In the genomic region with DNA sequence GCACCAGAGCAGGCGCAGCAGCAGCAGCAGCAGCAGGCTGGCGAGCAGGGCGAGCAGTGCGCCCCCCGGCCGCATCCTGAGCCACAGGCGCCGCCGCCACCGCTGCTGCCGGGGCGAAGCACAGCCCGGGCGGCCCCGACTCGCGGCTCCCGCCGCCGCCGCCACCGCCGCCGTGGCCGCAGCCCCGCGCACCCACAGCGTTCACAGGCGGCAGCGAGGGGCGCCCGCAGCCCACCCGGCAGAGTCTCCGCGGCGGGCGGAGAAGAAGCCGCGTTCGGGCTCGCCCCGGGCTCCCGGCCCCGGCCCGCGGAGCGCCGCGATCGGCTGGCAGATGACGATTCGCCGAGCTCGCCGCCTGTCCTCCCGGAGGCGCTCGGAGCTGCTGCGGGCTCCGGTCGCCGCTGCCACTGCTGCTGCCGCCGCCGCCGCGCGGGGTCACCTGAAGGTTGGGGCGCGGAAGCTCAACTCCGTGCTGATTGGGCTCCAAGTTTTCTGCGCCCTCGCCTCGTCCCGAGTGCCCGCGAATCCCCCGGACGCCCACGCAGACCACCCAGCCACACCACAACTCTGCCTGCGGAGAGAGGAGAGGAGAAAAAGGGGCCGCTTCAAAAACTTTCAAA, we compare ENCODE assay signal across 8 cellular contexts. TPM values are rescaled to one million over a fixed set of nuclear protein-coding genes. Genes with fewer than 3 reads are reported as not detected.
DNase-seq lines count a peak whose midpoint lies in the region; ATAC-seq and TF ChIP-seq lines count a peak whose summit lies in the region.

Gene ST8SIA6, minus strand, starts transcription at position 415 of the 620 bp plus-strand sequence. Its CDS starts 340 bp downstream, at position 75.

- no peak within 1 kb of the TSS for H3K9ac ChIP-seq in MM.1S (ENCODE audit: low read length)

- CTCF ChIA-PET in CD4-positive, alpha-beta memory T cell (lab: Charles Lee; ENCODE audit: partially characterized antibody), result interaction anchor here (0.6 to 1.7 kb wide), 4 partner anchors 19 to 503 kb away, joined by 3 to 7 read pairs (median 4); no protein-coding TSS in a partner anchor

- H3K4me3 ChIP-seq in CD4-positive, alpha-beta memory T cell (ENCODE audit: low read length in 2 of 2), result peak within 1 kb of the TSS; percentile 27 to 56
- H3K4me3 ChIP-seq in MM.1S (ENCODE audit: low read length), result peak within 1 kb of the TSS; percentile 54
- H3K4me3 ChIP-seq in osteoblast (ENCODE audit: insufficient read depth, low read length), result peak within 1 kb of the TSS; percentile 67
- peak within 1 kb of the TSS; percentile 44 to 48 for H3K4me3 ChIP-seq in vagina

- no peaks in the 10 kb centered on the region for H4K20me1 ChIP-seq in MM.1S (ENCODE audit: insufficient read depth, low read length)
- H4K20me1 ChIP-seq in osteoblast (ENCODE audit: insufficient read depth, low read length), result no peaks in the 10 kb centered on the region

- ATAC-seq in GM21390 (IDR thresholded peaks at IDR 0.05; ENCODE audit: unreplicated experiment), result peak; percentile 66
- peak; percentile 67 for ATAC-seq in activated T-helper 17 cell treated with anti-CD3 and anti-CD28 coated beads, Interleukin-2, amount 50 U/mL, for 72 hours (replicated peaks)
- ATAC-seq in foreskin keratinocyte, result peak; percentile 69

- H3K36me3 ChIP-seq in CD4-positive, alpha-beta memory T cell (ENCODE audit: insufficient read depth, low read length), result no peaks in the 10 kb centered on the region
- no peaks in the 10 kb centered on the region for H3K36me3 ChIP-seq in MM.1S (replicated peaks; ENCODE audit: insufficient read depth, low read length)
- no peaks in the 10 kb centered on the region for H3K36me3 ChIP-seq in osteoblast (ENCODE audit: insufficient read depth, low read length)
- H3K36me3 ChIP-seq in vagina, result no peaks in the 10 kb centered on the region

- peak within 1 kb of the TSS; percentile 88 for H3K4me2 ChIP-seq in MM.1S (ENCODE audit: low read depth, low read length)
- peak within 1 kb of the TSS; percentile 83 for H3K4me2 ChIP-seq in osteoblast (ENCODE audit: insufficient read depth, low read length)

- H2AFZ ChIP-seq in MM.1S (ENCODE audit: low read length), result peak within 1 kb of the TSS; percentile 58
- H2AFZ ChIP-seq in osteoblast (ENCODE audit: low read length), result peak within 1 kb of the TSS; percentile 50

- peaks cover 1 to 2% of the 10 kb centered on the region in 2 donors for H3K27me3 Mint-ChIP-seq in CD4-positive, alpha-beta memory T cell
- H3K27me3 Mint-ChIP-seq in activated T-helper 17 cell treated with anti-CD3 and anti-CD28 coated beads, Interleukin-2, amount 50 U/mL, for 72 hours, result peaks cover 5% of the 10 kb centered on the region

- peaks cover 9% of the 10 kb centered on the region for H3K4me1 ChIP-seq in CD4-positive, alpha-beta memory T cell (ENCODE audit: insufficient read depth, low read length)
- H3K4me1 ChIP-seq in MM.1S (ENCODE audit: low read length) (no peaks in the 10 kb centered on the region), foreskin keratinocyte (no peaks in the 10 kb centered on the region), osteoblast (ENCODE audit: insufficient read depth, low read length) (peaks cover 5% of the 10 kb centered on the region), vagina (peaks cover 16% of the 10 kb centered on the region)

- TF ChIP-seq CTCF in MM.1S (IDR thresholded peaks at IDR 0.05; ENCODE audit: low read length) (peak; percentile 6; the same call in 1 of the 2 replicates), foreskin keratinocyte (conservative IDR thresholded peaks at IDR 0.05) (peak; percentile 25), osteoblast (IDR thresholded peaks at IDR 0.05; ENCODE audit: extremely low read depth, low read depth, low read length) (no peak), vagina (IDR thresholded peaks at IDR 0.05) (no peak)

- no peaks in the 10 kb centered on the region for H3K79me2 ChIP-seq in MM.1S (ENCODE audit: low read length)
- H3K79me2 ChIP-seq in osteoblast (ENCODE audit: insufficient read depth, low read length), result no peaks in the 10 kb centered on the region

- no peaks in the 10 kb centered on the region for H3K9me2 ChIP-seq in MM.1S (replicated peaks; ENCODE audit: insufficient read depth, low read length)

- intact Hi-C loops in CD4-positive, alpha-beta memory T cell (cut with micrococcal nuclease), result no loop called here
- intact Hi-C loops in vagina (cut with DNase I), result no loop called here

- no peak within 1 kb of the TSS for H3K27ac ChIP-seq in CD4-positive, alpha-beta memory T cell (ENCODE audit: low read depth, low read length)
- H3K27ac ChIP-seq in MM.1S (ENCODE audit: low read length) (no peak within 1 kb of the TSS), foreskin keratinocyte (no peak within 1 kb of the TSS), osteoblast (ENCODE audit: low read depth, low read length) (no peak within 1 kb of the TSS), vagina (peak within 1 kb of the TSS; percentile 20)

- peaks cover 13 to 34% (median 17%) of the 10 kb centered on the region in 4 donors for H3K4me1 Mint-ChIP-seq in CD4-positive, alpha-beta memory T cell
- no peaks in the 10 kb centered on the region for H3K4me1 Mint-ChIP-seq in activated T-helper 17 cell treated with anti-CD3 and anti-CD28 coated beads, Interleukin-2, amount 50 U/mL, for 72 hours

- peaks cover 0 to 9% (median 3%) of the 10 kb centered on the region in 8 donors for H3K9me3 Mint-ChIP-seq in CD4-positive, alpha-beta memory T cell
- peaks cover 6% of the 10 kb centered on the region for H3K9me3 Mint-ChIP-seq in activated T-helper 17 cell treated with anti-CD3 and anti-CD28 coated beads, Interleukin-2, amount 50 U/mL, for 72 hours

- H3K4me3 Mint-ChIP-seq in CD4-positive, alpha-beta memory T cell, result peak within 1 kb of the TSS; percentile 87 to 95 (median 90)
- peak within 1 kb of the TSS; percentile 78 for H3K4me3 Mint-ChIP-seq in activated T-helper 17 cell treated with anti-CD3 and anti-CD28 coated beads, Interleukin-2, amount 50 U/mL, for 72 hours

- TF ChIP-seq POLR2A in vagina (IDR thresholded peaks at IDR 0.05), result no peak

- H3F3A ChIP-seq in MM.1S (ENCODE audit: insufficient read depth, low read length), result no peaks in the 10 kb centered on the region

- peaks cover 0 to 4% of the 10 kb centered on the region in 2 donors for H3K9me3 ChIP-seq in CD4-positive, alpha-beta memory T cell (ENCODE audit: control insufficient read depth in 1 of 2, low read length in 2 of 2)
- no peaks in the 10 kb centered on the region for H3K9me3 ChIP-seq in MM.1S (replicated peaks; ENCODE audit: insufficient read depth, low read length)
- peaks cover 8% of the 10 kb centered on the region for H3K9me3 ChIP-seq in osteoblast (ENCODE audit: low read depth, low read length)
- H3K9me3 ChIP-seq in vagina, result peaks cover 4% of the 10 kb centered on the region

- H3K27ac Mint-ChIP-seq in CD4-positive, alpha-beta memory T cell, result peak within 1 kb of the TSS in 6 of 7 donors; percentile 46 to 81 (median 71)
- no peak within 1 kb of the TSS for H3K27ac Mint-ChIP-seq in activated T-helper 17 cell treated with anti-CD3 and anti-CD28 coated beads, Interleukin-2, amount 50 U/mL, for 72 hours

- H3K36me3 Mint-ChIP-seq in CD4-positive, alpha-beta memory T cell, result peaks cover 0 to 2% of the 10 kb centered on the region in 2 donors
- H3K36me3 Mint-ChIP-seq in activated T-helper 17 cell treated with anti-CD3 and anti-CD28 coated beads, Interleukin-2, amount 50 U/mL, for 72 hours (ENCODE audit: low read depth), result no peaks in the 10 kb centered on the region

- H3K27me3 ChIP-seq in CD4-positive, alpha-beta memory T cell (ENCODE audit: insufficient read depth, low read length), result no peaks in the 10 kb centered on the region
- no peaks in the 10 kb centered on the region for H3K27me3 ChIP-seq in MM.1S (replicated peaks; ENCODE audit: insufficient read depth, low read length)
- peaks cover 10% of the 10 kb centered on the region for H3K27me3 ChIP-seq in foreskin keratinocyte
- peaks cover 21% of the 10 kb centered on the region for H3K27me3 ChIP-seq in osteoblast (ENCODE audit: insufficient read depth, low read length)
- peaks cover 7% of the 10 kb centered on the region for H3K27me3 ChIP-seq in vagina

- DNase-seq in CD4-positive, alpha-beta memory T cell, result peak in 4 of 5 donors; percentile 41 to 59 (median 54)
- DNase-seq in MM.1S (peak; percentile 56), foreskin keratinocyte (no peak), osteoblast (ENCODE audit: insufficient read length, low spot score, missing footprints) (peak; percentile 98), vagina (ENCODE audit: extremely low spot score in 2 of 2) (no peak), DMS114 treated with DMSO at 0.1 percent for 48 hours (lab: John Stamatoyannopoulos, UW; ENCODE audit: unreplicated experiment) (no peak)

- POLR2A ChIA-PET in CD4-positive, alpha-beta memory T cell (lab: Charles Lee; ENCODE audit: partially characterized antibody), result interaction anchor here (1.7 to 2.0 kb wide), 3 partner anchors 25 to 225 kb away, joined by 5 to 6 read pairs (median 6); partner anchors contain the start of gene STAM

RNA-seq across cellular contexts. Expression of gene ST8SIA6, which starts in this region (rescaled TPM):
- total RNA-seq in CD4-positive, alpha-beta memory T cell, result under 1 TPM; 0.52 to 0.58 TPM
- polyA plus RNA-seq in CD4-positive, alpha-beta memory T cell, result under 1 TPM in 1 of 2 donors, not detected in 1; 0.30 TPM
- total RNA-seq in activated T-helper 17 cell treated with anti-CD3 and anti-CD28 coated beads, Interleukin-2, amount 50 U/mL, for 72 hours, result under 1 TPM in 1 of 2 donors, not detected in 1; 0.84 TPM
- total RNA-seq in foreskin keratinocyte (0.11 TPM in 1 of 2 replicates, not detected in the other), osteoblast (0.36 and 0.88 TPM in 2 replicates), vagina (1.2 TPM)
- not detected in 2 replicates for polyA plus RNA-seq in foreskin keratinocyte

Comparison
In these comparisons a context has a peak if more than half of its experiments do, and no peak if none do; other contexts are left out.
1. Peak in DNase-seq and H3K4me3 ChIP-seq in CD4-positive, alpha-beta memory T cell; RNA of the gene not detected or under 1 TPM.
2. Peak in ATAC-seq in activated T-helper 17 cell treated with anti-CD3 and anti-CD28 coated beads, Interleukin-2, amount 50 U/mL, for 72 hours; RNA of the gene not detected or under 1 TPM.
3. Peak in ATAC-seq in foreskin keratinocyte; RNA of the gene not detected or under 1 TPM.
4. Peak in DNase-seq, H3K4me3 ChIP-seq and H3K4me2 ChIP-seq in osteoblast; RNA of the gene not detected or under 1 TPM.
5. CTCF ChIP-seq: peak in MM.1S (single experiment) and foreskin keratinocyte (single experiment); none in osteoblast (single experiment) and vagina (0 of 3).
6. Peak in every context shown above with its lines, with median percentiles within 50 percentile points of each other: H3K4me3 ChIP-seq and ATAC-seq.